In the genomic region with DNA sequence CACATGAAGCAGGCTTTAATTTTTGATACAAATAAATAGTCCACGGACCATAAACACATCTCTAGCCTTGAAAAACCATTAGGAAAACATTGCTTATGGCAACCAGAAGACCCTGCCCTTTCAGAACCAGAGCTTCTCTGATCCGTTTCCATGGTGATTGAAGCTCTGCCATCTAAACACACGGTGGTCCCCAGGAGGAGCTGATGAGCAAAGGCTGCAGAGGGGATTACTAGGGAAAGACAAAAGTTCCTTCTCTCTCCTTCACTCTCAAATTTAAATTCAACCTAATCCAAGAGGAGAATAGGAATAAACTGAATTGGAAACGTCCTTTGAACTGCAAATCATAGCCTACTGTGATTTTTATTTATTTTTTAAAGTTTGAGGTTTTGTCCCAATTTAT, we compare ENCODE assay signal across 27 cellular contexts.
"Had no signal": no experiment of that assay in that cellular context is flagged by ENCODE, and none has a peak within 500 bp of the region (broad histone marks: within the 10 kb centered on the region; RNA-seq: fewer than 3 reads in every experiment).

No MANE protein-coding gene starts in this region.

- H3K4me1 Mint-ChIP-seq: activated B cell treated with CpG ODN at 0.5 μM for 24 hours; activated CD4-positive, alpha-beta T cell treated with anti-CD3 and anti-CD28 coated beads, Interleukin-2, amount 10 ng/mL, durations not matched to agents 24 days and 14 days; activated CD8-positive, alpha-beta memory T cell treated with anti-CD3 and anti-CD28 coated beads, Interleukin-2, amount 10 ng/mL, durations not matched to agents 7 days and 5 days; activated naive CD8-positive, alpha-beta T cell treated with anti-CD3 and anti-CD28 coated beads, Interleukin-2, amount 50 U/mL, for 24 hours; T-helper 17 cell had no signal

- H3K36me3 Mint-ChIP-seq: activated CD8-positive, alpha-beta memory T cell treated with anti-CD3 and anti-CD28 coated beads, Interleukin-2, amount 10 ng/mL, durations not matched to agents 7 days and 5 days; activated naive CD4-positive, alpha-beta T cell treated with anti-CD3 and anti-CD28 coated beads, Interleukin-2, amount 50 U/mL, for 72 hours had no signal

- H3K27me3 ChIP-seq: ascending aorta, body of pancreas, cardiac muscle cell had no signal

- ATAC-seq: activated CD8-positive, alpha-beta memory T cell treated with anti-CD3 and anti-CD28 coated beads, Interleukin-2, amount 10 ng/mL, durations not matched to agents 7 days and 5 days; activated naive CD4-positive, alpha-beta T cell treated with anti-CD3 and anti-CD28 coated beads, Interleukin-2, amount 50 U/mL, for 72 hours; activated naive CD8-positive, alpha-beta T cell treated with anti-CD3 and anti-CD28 coated beads, Interleukin-2, amount 50 U/mL, for 24 hours; body of pancreas; T-helper 17 cell had no signal

- H3K4me3 Mint-ChIP-seq: activated B cell treated with CpG ODN at 0.5 μM for 24 hours; activated CD4-positive, alpha-beta T cell treated with anti-CD3 and anti-CD28 coated beads, Interleukin-2, amount 10 ng/mL, durations not matched to agents 24 days and 14 days; activated CD8-positive, alpha-beta memory T cell treated with anti-CD3 and anti-CD28 coated beads, Interleukin-2, amount 10 ng/mL, durations not matched to agents 7 days and 5 days; activated naive CD8-positive, alpha-beta T cell treated with anti-CD3 and anti-CD28 coated beads, Interleukin-2, amount 50 U/mL, for 24 hours; activated T-cell treated with anti-CD3 and anti-CD28 coated beads, Interleukin-2, amount 50 U/mL, for 24 hours; activated T-helper 1 cell treated with anti-CD3 and anti-CD28 coated beads, Interleukin-12 subunit alpha, Interleukin-12 subunit beta, Interleukin-2, Interleukin-4 antibody, amounts not matched to agents 30 ng/mL and 10 ng/mL and 1 ng/mL, durations not matched to agents 14 hours and 24 hours and 36 hours; T-helper 17 cell had no signal

- H3K27ac ChIP-seq: ascending aorta, body of pancreas, cardiac muscle cell had no signal

- H3K27ac Mint-ChIP-seq: activated B cell treated with CpG ODN at 0.5 μM for 24 hours; activated CD4-positive, alpha-beta T cell treated with anti-CD3 and anti-CD28 coated beads, Interleukin-2, amount 10 ng/mL, durations not matched to agents 24 days and 14 days; activated CD8-positive, alpha-beta memory T cell treated with anti-CD3 and anti-CD28 coated beads, Interleukin-2, amount 10 ng/mL, durations not matched to agents 7 days and 5 days; activated naive CD4-positive, alpha-beta T cell treated with anti-CD3 and anti-CD28 coated beads, Interleukin-2, amount 50 U/mL, for 72 hours; activated naive CD8-positive, alpha-beta T cell treated with anti-CD3 and anti-CD28 coated beads, Interleukin-2, amount 50 U/mL, for 24 hours; activated T-cell treated with anti-CD3 and anti-CD28 coated beads, Interleukin-2, amount 50 U/mL, for 24 hours; activated T-helper 1 cell treated with anti-CD3 and anti-CD28 coated beads, Interleukin-12 subunit alpha, Interleukin-12 subunit beta, Interleukin-2, Interleukin-4 antibody, amounts not matched to agents 30 ng/mL and 10 ng/mL and 1 ng/mL, durations not matched to agents 14 hours and 24 hours and 36 hours; T-helper 17 cell had no signal

- H3K9me3 ChIP-seq: ascending aorta, body of pancreas had no signal

- H3K9me3 Mint-ChIP-seq: activated B cell treated with CpG ODN at 0.5 μM for 24 hours; activated CD4-positive, alpha-beta T cell treated with anti-CD3 and anti-CD28 coated beads, Interleukin-2, amount 10 ng/mL, durations not matched to agents 24 days and 14 days; activated naive CD4-positive, alpha-beta T cell treated with anti-CD3 and anti-CD28 coated beads, Interleukin-2, amount 50 U/mL, for 72 hours; activated T-cell treated with anti-CD3 and anti-CD28 coated beads, Interleukin-2, amount 50 U/mL, for 24 hours; activated T-helper 1 cell treated with anti-CD3 and anti-CD28 coated beads, Interleukin-12 subunit alpha, Interleukin-12 subunit beta, Interleukin-2, Interleukin-4 antibody, amounts not matched to agents 30 ng/mL and 10 ng/mL and 1 ng/mL, durations not matched to agents 14 hours and 24 hours and 36 hours had no signal

- DNase-seq: activated B cell treated with CpG ODN at 0.5 μM for 24 hours; activated CD4-positive, alpha-beta T cell treated with anti-CD3 and anti-CD28 coated beads for 1 hour; activated CD4-positive, alpha-beta T cell treated with anti-CD3 and anti-CD28 coated beads, Interleukin-2, amount 10 ng/mL, durations not matched to agents 24 days and 14 days; activated CD4-positive, alpha-beta T cell treated with anti-CD3 and anti-CD28 coated beads, Interleukin-2, amount 50 U/mL, for 48 hours; activated CD8-positive, alpha-beta memory T cell treated with anti-CD3 and anti-CD28 coated beads, Interleukin-2, amount 10 ng/mL, durations not matched to agents 7 days and 5 days; activated effector memory CD4-positive, alpha-beta T cell treated with anti-CD3 and anti-CD28 coated beads, Interleukin-2, amount 50 U/mL, for 16 hours; activated naive CD4-positive, alpha-beta T cell treated with Interleukin-2 at 50 U/mL for 16 hours; activated naive CD8-positive, alpha-beta T cell treated with anti-CD3 and anti-CD28 coated beads, Interleukin-2, amount 50 U/mL, for 24 hours; activated T-cell treated with anti-CD3 and anti-CD28 coated beads, Interleukin-2, amount 50 U/mL, for 24 hours; amniotic stem cell; body of pancreas; KG1; NCI-H1048; NCI-H146; NCI-H187 treated with DMSO at 0.1 percent for 48 hours; NCI-H2081 treated with DMSO at 0.1 percent for 48 hours; NCI-H2171 treated with DMSO at 0.1 percent for 48 hours; NCI-H226; NCI-H510A; NCI-H526 treated with DMSO at 0.1 percent for 48 hours; SIG-M5; T-helper 17 cell; T-helper 9 cell had no signal

- H3K4me1 ChIP-seq: ascending aorta, body of pancreas had no signal

- H3K36me3 ChIP-seq: ascending aorta, cardiac muscle cell had no signal

- H3K4me3 ChIP-seq: ascending aorta, body of pancreas, cardiac muscle cell had no signal
